In genomic region chr1:9807541-9807940, GRCh38 we compare ENCODE assay signal across 1 cellular context.
A peak's percentile ranks its signal among the peaks of the same experiment; 100 is the strongest.
TF ChIP-seq lines count a peak whose summit lies in the region.

No MANE protein-coding gene starts in this region.

TF ChIP-seq in HEK293, 187 proteins besides CTCF, POLR2A, EP300 and RAD21 (continued from another document):
- TF ChIP-seq, protein P1, sequence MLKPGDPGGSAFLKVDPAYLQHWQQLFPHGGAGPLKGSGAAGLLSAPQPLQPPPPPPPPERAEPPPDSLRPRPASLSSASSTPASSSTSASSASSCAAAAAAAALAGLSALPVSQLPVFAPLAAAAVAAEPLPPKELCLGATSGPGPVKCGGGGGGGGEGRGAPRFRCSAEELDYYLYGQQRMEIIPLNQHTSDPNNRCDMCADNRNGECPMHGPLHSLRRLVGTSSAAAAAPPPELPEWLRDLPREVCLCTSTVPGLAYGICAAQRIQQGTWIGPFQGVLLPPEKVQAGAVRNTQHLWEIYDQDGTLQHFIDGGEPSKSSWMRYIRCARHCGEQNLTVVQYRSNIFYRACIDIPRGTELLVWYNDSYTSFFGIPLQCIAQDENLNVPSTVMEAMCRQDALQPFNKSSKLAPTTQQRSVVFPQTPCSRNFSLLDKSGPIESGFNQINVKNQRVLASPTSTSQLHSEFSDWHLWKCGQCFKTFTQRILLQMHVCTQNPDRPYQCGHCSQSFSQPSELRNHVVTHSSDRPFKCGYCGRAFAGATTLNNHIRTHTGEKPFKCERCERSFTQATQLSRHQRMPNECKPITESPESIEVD (tag by site-specific recombination; IDR thresholded peaks at IDR 0.05), result no peak
- TF ChIP-seq, protein P2, sequence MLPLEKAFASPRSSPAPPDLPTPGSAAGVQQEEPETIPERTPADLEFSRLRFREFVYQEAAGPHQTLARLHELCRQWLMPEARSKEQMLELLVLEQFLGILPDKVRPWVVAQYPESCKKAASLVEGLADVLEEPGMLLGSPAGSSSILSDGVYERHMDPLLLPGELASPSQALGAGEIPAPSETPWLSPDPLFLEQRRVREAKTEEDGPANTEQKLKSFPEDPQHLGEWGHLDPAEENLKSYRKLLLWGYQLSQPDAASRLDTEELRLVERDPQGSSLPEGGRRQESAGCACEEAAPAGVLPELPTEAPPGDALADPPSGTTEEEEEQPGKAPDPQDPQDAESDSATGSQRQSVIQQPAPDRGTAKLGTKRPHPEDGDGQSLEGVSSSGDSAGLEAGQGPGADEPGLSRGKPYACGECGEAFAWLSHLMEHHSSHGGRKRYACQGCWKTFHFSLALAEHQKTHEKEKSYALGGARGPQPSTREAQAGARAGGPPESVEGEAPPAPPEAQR (tag by site-specific recombination; IDR thresholded peaks at IDR 0.05), result no peak
- TF ChIP-seq ZNF501 (tag by site-specific recombination; IDR thresholded peaks at IDR 0.05) (no peak), IKZF3 (tag by site-specific recombination; IDR thresholded peaks at IDR 0.05) (no peak), ZBTB20 (tag by site-specific recombination; IDR thresholded peaks at IDR 0.05) (no peak), ZNF114 (tag by site-specific recombination; IDR thresholded peaks at IDR 0.05) (no peak), OSR2 (tag by site-specific recombination; IDR thresholded peaks at IDR 0.05) (peak; percentile 87), ZNF146 (tag by site-specific recombination; IDR thresholded peaks at IDR 0.05) (no peak), KLF16 (tag by site-specific recombination; IDR thresholded peaks at IDR 0.05) (no peak), ZFP37 (tag by site-specific recombination; IDR thresholded peaks at IDR 0.05) (no peak), EGR2 (tag by site-specific recombination; IDR thresholded peaks at IDR 0.05; ENCODE audit: low read depth) (peak; percentile 90), PATZ1 (tag by site-specific recombination; IDR thresholded peaks at IDR 0.05) (no peak), ZFP69B (tag by site-specific recombination; IDR thresholded peaks at IDR 0.05) (peak; percentile 88), ZNF174 (tag by site-specific recombination; IDR thresholded peaks at IDR 0.05) (no peak), ZNF138 (tag by site-specific recombination; IDR thresholded peaks at IDR 0.05; ENCODE audit: borderline replicate concordance) (no peak), ZXDB (tag by site-specific recombination; IDR thresholded peaks at IDR 0.05) (no peak), ZNF664 (tag by site-specific recombination; IDR thresholded peaks at IDR 0.05) (no peak), ZNF670 (tag by site-specific recombination; IDR thresholded peaks at IDR 0.05; ENCODE audit: low read depth) (no peak), ZNF214 (tag by site-specific recombination; IDR thresholded peaks at IDR 0.05; ENCODE audit: borderline replicate concordance) (no peak), ZNF155 (tag by site-specific recombination; IDR thresholded peaks at IDR 0.05) (no peak), PRDM10 (tag by site-specific recombination; IDR thresholded peaks at IDR 0.05) (no peak), HOXC10 (CRISPR knock-in tag; IDR thresholded peaks at IDR 0.05) (no peak), TCF7L2 (IDR thresholded peaks at IDR 0.05; ENCODE audit: borderline replicate concordance, low read depth, low read length) (no peak), ZNF341 (tag by site-specific recombination; IDR thresholded peaks at IDR 0.05; ENCODE audit: low read depth) (peak; percentile 54), ZFHX2 (tag by site-specific recombination; conservative IDR thresholded peaks at IDR 0.05) (peak; percentile 92), SP2 (tag by site-specific recombination; IDR thresholded peaks at IDR 0.05) (peak; percentile 37; the same call in 1 of the 2 replicates), ZFP3 (tag by site-specific recombination; IDR thresholded peaks at IDR 0.05; ENCODE audit: low read depth) (no peak), ZNF585B (tag by site-specific recombination; IDR thresholded peaks at IDR 0.05) (no peak), KLF10 (tag by site-specific recombination; IDR thresholded peaks at IDR 0.05) (no peak), ZNF366 (tag by site-specific recombination; conservative IDR thresholded peaks at IDR 0.05) (no peak)
- TF ChIP-seq, protein P3, sequence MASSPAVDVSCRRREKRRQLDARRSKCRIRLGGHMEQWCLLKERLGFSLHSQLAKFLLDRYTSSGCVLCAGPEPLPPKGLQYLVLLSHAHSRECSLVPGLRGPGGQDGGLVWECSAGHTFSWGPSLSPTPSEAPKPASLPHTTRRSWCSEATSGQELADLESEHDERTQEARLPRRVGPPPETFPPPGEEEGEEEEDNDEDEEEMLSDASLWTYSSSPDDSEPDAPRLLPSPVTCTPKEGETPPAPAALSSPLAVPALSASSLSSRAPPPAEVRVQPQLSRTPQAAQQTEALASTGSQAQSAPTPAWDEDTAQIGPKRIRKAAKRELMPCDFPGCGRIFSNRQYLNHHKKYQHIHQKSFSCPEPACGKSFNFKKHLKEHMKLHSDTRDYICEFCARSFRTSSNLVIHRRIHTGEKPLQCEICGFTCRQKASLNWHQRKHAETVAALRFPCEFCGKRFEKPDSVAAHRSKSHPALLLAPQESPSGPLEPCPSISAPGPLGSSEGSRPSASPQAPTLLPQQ (tag by site-specific recombination; IDR thresholded peaks at IDR 0.05), result 0 out of 2 replicates have a peak, but pooled peaks have one; percentile 36
- TF ChIP-seq, protein P4, sequence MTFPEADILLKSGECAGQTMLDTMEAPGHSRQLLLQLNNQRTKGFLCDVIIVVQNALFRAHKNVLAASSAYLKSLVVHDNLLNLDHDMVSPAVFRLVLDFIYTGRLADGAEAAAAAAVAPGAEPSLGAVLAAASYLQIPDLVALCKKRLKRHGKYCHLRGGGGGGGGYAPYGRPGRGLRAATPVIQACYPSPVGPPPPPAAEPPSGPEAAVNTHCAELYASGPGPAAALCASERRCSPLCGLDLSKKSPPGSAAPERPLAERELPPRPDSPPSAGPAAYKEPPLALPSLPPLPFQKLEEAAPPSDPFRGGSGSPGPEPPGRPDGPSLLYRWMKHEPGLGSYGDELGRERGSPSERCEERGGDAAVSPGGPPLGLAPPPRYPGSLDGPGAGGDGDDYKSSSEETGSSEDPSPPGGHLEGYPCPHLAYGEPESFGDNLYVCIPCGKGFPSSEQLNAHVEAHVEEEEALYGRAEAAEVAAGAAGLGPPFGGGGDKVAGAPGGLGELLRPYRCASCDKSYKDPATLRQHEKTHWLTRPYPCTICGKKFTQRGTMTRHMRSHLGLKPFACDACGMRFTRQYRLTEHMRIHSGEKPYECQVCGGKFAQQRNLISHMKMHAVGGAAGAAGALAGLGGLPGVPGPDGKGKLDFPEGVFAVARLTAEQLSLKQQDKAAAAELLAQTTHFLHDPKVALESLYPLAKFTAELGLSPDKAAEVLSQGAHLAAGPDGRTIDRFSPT (tag by site-specific recombination; IDR thresholded peaks at IDR 0.05), result no peak
- TF ChIP-seq, protein P5, sequence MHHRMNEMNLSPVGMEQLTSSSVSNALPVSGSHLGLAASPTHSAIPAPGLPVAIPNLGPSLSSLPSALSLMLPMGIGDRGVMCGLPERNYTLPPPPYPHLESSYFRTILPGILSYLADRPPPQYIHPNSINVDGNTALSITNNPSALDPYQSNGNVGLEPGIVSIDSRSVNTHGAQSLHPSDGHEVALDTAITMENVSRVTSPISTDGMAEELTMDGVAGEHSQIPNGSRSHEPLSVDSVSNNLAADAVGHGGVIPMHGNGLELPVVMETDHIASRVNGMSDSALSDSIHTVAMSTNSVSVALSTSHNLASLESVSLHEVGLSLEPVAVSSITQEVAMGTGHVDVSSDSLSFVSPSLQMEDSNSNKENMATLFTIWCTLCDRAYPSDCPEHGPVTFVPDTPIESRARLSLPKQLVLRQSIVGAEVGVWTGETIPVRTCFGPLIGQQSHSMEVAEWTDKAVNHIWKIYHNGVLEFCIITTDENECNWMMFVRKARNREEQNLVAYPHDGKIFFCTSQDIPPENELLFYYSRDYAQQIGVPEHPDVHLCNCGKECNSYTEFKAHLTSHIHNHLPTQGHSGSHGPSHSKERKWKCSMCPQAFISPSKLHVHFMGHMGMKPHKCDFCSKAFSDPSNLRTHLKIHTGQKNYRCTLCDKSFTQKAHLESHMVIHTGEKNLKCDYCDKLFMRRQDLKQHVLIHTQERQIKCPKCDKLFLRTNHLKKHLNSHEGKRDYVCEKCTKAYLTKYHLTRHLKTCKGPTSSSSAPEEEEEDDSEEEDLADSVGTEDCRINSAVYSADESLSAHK (tag by site-specific recombination; IDR thresholded peaks at IDR 0.05), result no peak
